18 cellular contexts compared by ENCODE assay signal in the genomic region with DNA sequence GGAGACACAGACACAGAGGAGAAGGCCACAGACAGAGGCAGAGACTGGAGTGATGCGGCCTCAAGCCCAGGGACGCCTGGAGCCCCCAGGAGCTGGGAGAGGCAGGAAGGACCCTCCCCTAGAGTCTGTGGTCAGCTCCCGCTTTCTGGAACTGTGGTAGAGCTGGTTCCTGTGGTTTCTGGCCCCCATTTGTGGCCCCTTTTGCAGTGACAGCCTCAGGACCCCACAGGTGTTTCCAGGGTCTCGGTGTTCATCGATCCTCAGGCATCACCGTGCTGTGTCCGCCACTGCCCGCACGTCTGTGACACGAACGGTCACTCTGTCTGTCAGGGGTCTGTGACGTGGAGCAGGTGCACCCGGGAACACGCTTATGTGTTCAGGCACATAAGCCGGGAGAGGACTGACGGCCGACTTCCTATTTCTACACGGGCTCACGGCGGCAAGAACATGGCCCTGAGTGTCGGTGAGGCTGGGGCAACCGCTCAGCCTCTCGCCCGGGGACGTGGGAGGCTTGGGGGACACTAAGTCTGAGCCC. TPM values are rescaled to one million over a fixed set of nuclear protein-coding genes. Genes with fewer than 3 reads are reported as not detected.
DNase-seq lines count a peak whose midpoint lies in the region; ATAC-seq and TF ChIP-seq lines count a peak whose summit lies in the region.
"Had no signal": no experiment of that assay in that cellular context is flagged by ENCODE, and none has a peak within 500 bp of the region (broad histone marks: within the 10 kb centered on the region; RNA-seq: fewer than 3 reads in every experiment).

No MANE protein-coding gene starts in this region.

- intact Hi-C loops in mucosa of descending colon (cut with DNase I, micrococcal nuclease), result no loop called here

- no peaks in the 10 kb centered on the region for H3K27me3 Mint-ChIP-seq in stimulated activated naive B cell treated with anti-CD40 and anti-IgM and Interleukin-4, amounts not matched to agents 10 μg/mL and 1 μg/mL and 100 μg/mL, for 72 hours
- no peaks in the 10 kb centered on the region for H3K27me3 Mint-ChIP-seq in WTC11 (ENCODE audit: low read depth)
- H3K27me3 Mint-ChIP-seq: IgD-negative memory B cell had no signal

- TF ChIP-seq RAD21 in SK-N-SH (IDR thresholded peaks at IDR 0.05; ENCODE audit: low read length), result no peak

- peaks cover 16 to 65% of the 10 kb centered on the region in 2 experiments for H3K36me3 ChIP-seq in SK-N-SH (replicated peaks in 1 of 2; ENCODE audit: control insufficient read depth in 1 of 2, insufficient read depth in 2 of 2, low read length in 1 of 2)
- H3K36me3 ChIP-seq in RWPE2 (ENCODE audit: low read depth), result peaks cover 66% of the 10 kb centered on the region
- H3K36me3 ChIP-seq in mucosa of descending colon (ENCODE audit: low read depth), result no peaks in the 10 kb centered on the region

- H3K4me3 ChIP-seq in SK-N-SH (ENCODE audit: low read depth in 2 of 2, low read length in 1 of 2) (no peak overlapping the region), RWPE2 (ENCODE audit: severe bottlenecking) (no peak overlapping the region), mucosa of descending colon (no peak overlapping the region)
- H3K4me3 ChIP-seq: GM12878 had no signal

- H3K79me2 ChIP-seq in SK-N-SH (ENCODE audit: insufficient read depth), result no peaks in the 10 kb centered on the region

- H3K27ac ChIP-seq in SK-N-SH (ENCODE audit: low read depth in 2 of 2, low read length in 1 of 2), result no peak overlapping the region
- H3K27ac ChIP-seq in RWPE2 (ENCODE audit: poor library complexity, severe bottlenecking), result no peak overlapping the region
- H3K27ac ChIP-seq: 22Rv1 had no signal

- TF ChIP-seq CTCF in SK-N-SH (IDR thresholded peaks at IDR 0.05) (no peak), RWPE2 (IDR thresholded peaks at IDR 0.05; ENCODE audit: poor library complexity, severe bottlenecking) (no peak), mucosa of descending colon (IDR thresholded peaks at IDR 0.05) (no peak), WTC11 (IDR thresholded peaks at IDR 0.05) (no peak)

- H3K4me2 ChIP-seq in SK-N-SH, result no peak overlapping the region

- no peaks in the 10 kb centered on the region for H3K27me3 ChIP-seq in SK-N-SH (ENCODE audit: insufficient read depth)
- H3K27me3 ChIP-seq in RWPE2 (ENCODE audit: insufficient read depth, poor library complexity, severe bottlenecking), result no peaks in the 10 kb centered on the region

- H3K9me3 ChIP-seq in SK-N-SH, result no peaks in the 10 kb centered on the region
- no peaks in the 10 kb centered on the region for H3K9me3 ChIP-seq in RWPE2 (ENCODE audit: severe bottlenecking)
- no peaks in the 10 kb centered on the region for H3K9me3 ChIP-seq in mucosa of descending colon

- WGBS in SK-N-SH (ENCODE audit: low lambda C conversion rate), result 95% methylated on average over 15 of the region's 25 CpGs

- TF ChIP-seq EP300 in SK-N-SH (IDR thresholded peaks at IDR 0.05; ENCODE audit: borderline replicate concordance in 1 of 2, low read depth in 1 of 2, low read length in 1 of 2), result no peak

- no peaks in the 10 kb centered on the region for H3K4me1 Mint-ChIP-seq in stimulated activated naive B cell treated with anti-CD40 and anti-IgM and Interleukin-4, amounts not matched to agents 10 μg/mL and 1 μg/mL and 100 μg/mL, for 72 hours
- H3K4me1 Mint-ChIP-seq in WTC11, result no peaks in the 10 kb centered on the region
- H3K4me1 Mint-ChIP-seq: IgD-negative memory B cell had no signal

- CTCF ChIA-PET in SK-N-SH (lab: Yijun Ruan, JAX), result no interaction called here
- CTCF ChIA-PET in WTC11 (lab: Charles Lee), result no interaction called here

- no peak for ATAC-seq in SK-N-SH treated with all-trans-retinoic acid at 6 μM for 48 hours
- no peak for ATAC-seq in RWPE2 (ENCODE audit: low read depth)
- no peak for ATAC-seq in mucosa of descending colon
- no peak for ATAC-seq in stimulated activated naive B cell treated with anti-CD40 and anti-IgM and Interleukin-4, amounts not matched to agents 10 μg/mL and 1 μg/mL and 100 μg/mL, for 72 hours (replicated peaks)
- ATAC-seq in WTC11, result no peak
- ATAC-seq: CD8-positive, alpha-beta T cell; GM12878 had no signal

- no peaks in the 10 kb centered on the region for H3K4me1 ChIP-seq in SK-N-SH (ENCODE audit: control insufficient read depth in 1 of 2, insufficient read depth in 2 of 2, low read depth in 1 of 2, low read length in 1 of 2)
- H3K4me1 ChIP-seq in RWPE2 (ENCODE audit: insufficient read depth, poor library complexity, severe bottlenecking), result no peaks in the 10 kb centered on the region
- H3K4me1 ChIP-seq in mucosa of descending colon (ENCODE audit: low read depth), result no peaks in the 10 kb centered on the region

- peak; percentile 17 for DNase-seq in SK-N-SH
- peak; percentile 66 for DNase-seq in RWPE2 (ENCODE audit: low spot score)
- peak in 2 of 3 donors; percentile 14 to 42 for DNase-seq in mucosa of descending colon
- DNase-seq in stimulated activated naive B cell treated with anti-CD40 and anti-IgM and Interleukin-4, amounts not matched to agents 10 μg/mL and 1 μg/mL and 100 μg/mL, for 72 hours, result no peak
- no peak for DNase-seq in NCI-H1092 (lab: John Stamatoyannopoulos, UW)
- DNase-seq in GM03348 (ENCODE audit: low spot score), result no peak
- DNase-seq in WTC11 (ENCODE audit: low spot score), result no peak
- DNase-seq: CD8-positive, alpha-beta T cell; DMS79 treated with DMSO at 0.1 percent for 48 hours; HCEC 1CT; Kasumi-1; NCI-H187; NCI-H345; NCI-H526 treated with DMSO at 0.1 percent for 48 hours had no signal

- no peak overlapping the region for H2AFZ ChIP-seq in SK-N-SH (ENCODE audit: low read depth)

- no peak overlapping the region for H3K4me3 Mint-ChIP-seq in stimulated activated naive B cell treated with anti-CD40 and anti-IgM and Interleukin-4, amounts not matched to agents 10 μg/mL and 1 μg/mL and 100 μg/mL, for 72 hours
- H3K4me3 Mint-ChIP-seq in WTC11, result no peak overlapping the region
- H3K4me3 Mint-ChIP-seq: CD8-positive, alpha-beta T cell; IgD-negative memory B cell had no signal

- H3K9ac ChIP-seq in SK-N-SH, result no peak overlapping the region

- peaks cover 48 to 52% of the 10 kb centered on the region in 2 donors for H3K36me3 Mint-ChIP-seq in stimulated activated naive B cell treated with anti-CD40 and anti-IgM and Interleukin-4, amounts not matched to agents 10 μg/mL and 1 μg/mL and 100 μg/mL, for 72 hours
- H3K36me3 Mint-ChIP-seq in WTC11, result peaks cover 47% of the 10 kb centered on the region

- H3K9me3 Mint-ChIP-seq in stimulated activated naive B cell treated with anti-CD40 and anti-IgM and Interleukin-4, amounts not matched to agents 10 μg/mL and 1 μg/mL and 100 μg/mL, for 72 hours, result no peaks in the 10 kb centered on the region
- no peaks in the 10 kb centered on the region; the same call in 1 of the 2 replicates for H3K9me3 Mint-ChIP-seq in WTC11
- H3K9me3 Mint-ChIP-seq: CD8-positive, alpha-beta T cell; IgD-negative memory B cell had no signal

- POLR2A ChIA-PET in SK-N-SH (lab: Yijun Ruan, JAX) (no interaction called here), WTC11 (lab: Charles Lee) (no interaction called here)

- peak overlapping the region; percentile 47 for H3K27ac Mint-ChIP-seq in stimulated activated naive B cell treated with anti-CD40 and anti-IgM and Interleukin-4, amounts not matched to agents 10 μg/mL and 1 μg/mL and 100 μg/mL, for 72 hours
- H3K27ac Mint-ChIP-seq in WTC11, result no peak overlapping the region
- H3K27ac Mint-ChIP-seq: CD8-positive, alpha-beta T cell had no signal

- peaks cover 14% of the 10 kb centered on the region for H3F3A ChIP-seq in SK-N-SH (replicated peaks; ENCODE audit: insufficient read depth)

- peaks cover 13% of the 10 kb centered on the region; the same call in 1 of the 2 replicates for H4K20me1 ChIP-seq in SK-N-SH (ENCODE audit: insufficient read depth)

- H3K9me2 ChIP-seq in SK-N-SH, result no peaks in the 10 kb centered on the region

TF ChIP-seq in SK-N-SH, 30 proteins besides CTCF, POLR2A, EP300 and RAD21 (continues in another document):
- no peak for TF ChIP-seq NFIC (IDR thresholded peaks at IDR 0.05; ENCODE audit: borderline replicate concordance)

TF ChIP-seq in SK-N-SH treated with all-trans-retinoic acid at 6 μM for 48 hours, 23 proteins besides CTCF, POLR2A, EP300 and RAD21 (continues in another document):
- TF ChIP-seq ZNF8 (CRISPR knock-in tag; IDR thresholded peaks at IDR 0.05) (no peak), ZNF565 (CRISPR knock-in tag; conservative IDR thresholded peaks at IDR 0.05; ENCODE audit: low read depth) (no peak)

TF ChIP-seq in WTC11, 78 proteins besides CTCF, POLR2A, EP300 and RAD21 (continues in another document):
- TF ChIP-seq GRHL2 (CRISPR knock-in tag; IDR thresholded peaks at IDR 0.05; ENCODE audit: insufficient replicate concordance, severe bottlenecking), result no peak
- no peak for TF ChIP-seq SMAD4 (CRISPR knock-in tag; IDR thresholded peaks at IDR 0.05)
- TF ChIP-seq, protein P1, sequence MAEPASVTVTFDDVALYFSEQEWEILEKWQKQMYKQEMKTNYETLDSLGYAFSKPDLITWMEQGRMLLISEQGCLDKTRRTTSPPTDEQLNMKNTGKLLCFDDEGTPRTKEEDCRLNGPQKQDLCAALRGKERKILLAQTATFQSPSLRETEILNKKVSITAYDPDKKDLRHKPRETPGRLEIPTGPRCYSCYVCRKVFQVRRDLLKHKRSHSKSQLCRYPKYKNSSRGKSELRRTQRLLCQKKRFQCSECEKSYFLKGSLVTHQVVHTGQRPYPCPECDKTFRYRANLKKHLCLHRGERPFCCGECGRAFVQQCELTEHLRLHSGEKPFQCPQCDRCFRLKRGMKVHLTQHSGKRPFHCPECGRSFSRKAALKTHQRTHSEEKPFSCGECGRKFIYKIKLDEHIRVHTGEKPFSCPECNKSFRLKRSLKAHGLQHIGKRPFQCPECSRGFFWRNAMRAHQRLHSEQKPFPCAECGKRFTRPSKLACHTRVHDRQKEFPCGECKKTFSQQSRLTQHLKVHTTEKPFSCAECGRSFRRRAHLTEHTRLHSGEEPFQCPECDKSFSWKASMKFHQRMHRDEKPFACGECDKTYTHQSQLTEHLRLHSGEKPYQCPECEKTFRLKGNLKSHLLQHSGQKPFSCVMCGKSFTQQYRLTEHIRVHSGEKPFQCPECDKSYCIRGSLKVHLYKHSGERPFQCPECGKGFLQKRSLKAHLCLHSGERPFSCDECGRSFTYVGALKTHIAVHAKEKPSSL (CRISPR knock-in tag; conservative IDR thresholded peaks at IDR 0.05), result no peak
- TF ChIP-seq MYBL2 (CRISPR knock-in tag; IDR thresholded peaks at IDR 0.05), result no peak
- TF ChIP-seq FOXJ3 (CRISPR knock-in tag; IDR thresholded peaks at IDR 0.05; ENCODE audit: borderline replicate concordance), result no peak
- no peak for TF ChIP-seq ZNF423 (CRISPR knock-in tag; IDR thresholded peaks at IDR 0.05)
- no peak for TF ChIP-seq JAZF1 (CRISPR knock-in tag; IDR thresholded peaks at IDR 0.05)

RNA-seq across cellular contexts. Expression of a gene that starts 7.9 kb away (rescaled TPM):
- polyA plus RNA-seq in SK-N-SH (2012; rRNA removed), result 39.8 and 47.3 TPM in 2 replicates
- polyA plus RNA-seq in SK-N-SH (2012; cell fraction: cytosol; rRNA removed), result 19.6 and 31.2 TPM in 2 replicates
- 39.2 and 49.4 TPM in 2 replicates for polyA plus RNA-seq in SK-N-SH (2012; cell fraction: nucleus; rRNA removed)
- total RNA-seq in mucosa of descending colon (10 to 100 TPM; 49.8 to 55.8 (median 54.1) TPM), WTC11 (2021) (63.9 to 68.5 TPM (median 67.9 TPM) in 3 replicates)

RNA-seq across cellular contexts. Expression of a gene that starts 29.5 kb away (rescaled TPM):
- polyA plus RNA-seq in SK-N-SH (2012; rRNA removed), result 14.8 and 15.1 TPM in 2 replicates
- polyA plus RNA-seq in SK-N-SH (2012; cell fraction: cytosol; rRNA removed), result 5.5 and 10.5 TPM in 2 replicates
- 56.7 and 65.6 TPM in 2 replicates for polyA plus RNA-seq in SK-N-SH (2012; cell fraction: nucleus; rRNA removed)
- total RNA-seq in mucosa of descending colon, result 10 to 100 TPM; 12.6 to 20.7 (median 13.8) TPM
- total RNA-seq in WTC11 (2021), result 131 to 155 TPM (median 150 TPM) in 3 replicates

Comparison
In these comparisons a context has a peak if more than half of its experiments do, and no peak if none do; other contexts are left out.
1. DNase-seq: peak in SK-N-SH (single experiment), RWPE2 (single experiment) and mucosa of descending colon (2 of 3); none in stimulated activated naive B cell treated with anti-CD40 and anti-IgM and Interleukin-4, amounts not matched to agents 10 μg/mL and 1 μg/mL and 100 μg/mL, for 72 hours (single experiment), NCI-H1092 (single experiment), GM03348 (single experiment) and WTC11 (single experiment).